In the genomic region with DNA sequence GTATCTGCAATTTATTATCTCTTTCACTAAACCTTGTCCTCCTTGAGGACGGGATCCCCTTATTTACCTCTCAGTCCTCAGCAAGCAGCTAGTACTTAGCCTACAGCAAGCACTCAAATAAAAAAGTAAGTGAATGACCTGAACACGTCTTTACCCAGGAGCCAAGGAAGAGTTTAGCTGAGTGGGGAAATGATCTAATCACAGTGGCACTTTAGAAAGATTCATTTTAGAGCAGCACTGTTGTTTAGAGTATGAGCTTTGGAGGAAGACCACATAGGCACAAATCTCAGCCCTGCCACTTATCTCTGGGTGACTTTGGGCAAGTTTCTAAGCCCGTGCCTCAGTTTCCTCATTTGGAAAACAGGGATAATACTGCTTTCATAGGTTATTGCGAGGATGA, we compare ENCODE assay signal across 10 cellular contexts. TPM values are rescaled to one million over a fixed set of nuclear protein-coding genes. Genes with fewer than 3 reads are reported as not detected.
DNase-seq lines count a peak whose midpoint lies in the region; ATAC-seq and TF ChIP-seq lines count a peak whose summit lies in the region.
"Had no signal": no experiment of that assay in that cellular context is flagged by ENCODE, and none has a peak within 500 bp of the region (broad histone marks: within the 10 kb centered on the region; RNA-seq: fewer than 3 reads in every experiment).

No MANE protein-coding gene starts in this region.

- H3K36me3 Mint-ChIP-seq in brain: peaks cover 10% of the 10 kb centered on the region
- no peaks in the 10 kb centered on the region for H3K36me3 Mint-ChIP-seq in natural killer cell

- H3K27me3 ChIP-seq in DND-41 (ENCODE audit: insufficient read depth, low read length, poor library complexity) (no peaks in the 10 kb centered on the region), Karpas-422 (ENCODE audit: low read length) (no peaks in the 10 kb centered on the region)

- H3K27ac ChIP-seq in DND-41 (ENCODE audit: low read length): no peak overlapping the region
- H3K27ac ChIP-seq in Karpas-422 (ENCODE audit: low read length): no peak overlapping the region

- intact Hi-C loops in natural killer cell (cut with micrococcal nuclease): no loop called here

- H3K27ac Mint-ChIP-seq in brain: peak overlapping the region in 4 of 5 experiments; percentile 65 to 95 (median 88)
- peak overlapping the region in 1 of 2 donors; percentile 63 for H3K27ac Mint-ChIP-seq in natural killer cell

- H3K9me3 ChIP-seq in DND-41 (ENCODE audit: insufficient read depth, low read length, severe bottlenecking) (no peaks in the 10 kb centered on the region), Karpas-422 (ENCODE audit: low read length) (no peaks in the 10 kb centered on the region)

- H3K9ac ChIP-seq in DND-41 (ENCODE audit: low read depth, low read length): peak overlapping the region; percentile 93
- H3K9ac ChIP-seq in Karpas-422 (ENCODE audit: low read length): no peak overlapping the region

- peaks cover 42% of the 10 kb centered on the region for H3K4me1 ChIP-seq in DND-41 (ENCODE audit: insufficient read depth, low read length)
- peaks cover 33% of the 10 kb centered on the region for H3K4me1 ChIP-seq in Karpas-422 (ENCODE audit: low read length)

- ATAC-seq in DND-41 (ENCODE audit: insufficient read depth, low read depth) (no peak), natural killer cell (no peak)

- DNase-seq in DND-41: no peak
- no peak for DNase-seq in Karpas-422
- no peak for DNase-seq in natural killer cell
- DNase-seq in NCI-H2081 treated with DMSO at 0.1 percent for 48 hours (lab: John Stamatoyannopoulos, UW): no peak
- no peak for DNase-seq in NCI-H510A (lab: John Stamatoyannopoulos, UW)
- DNase-seq in NCI-H1436 treated with DMSO at 0.1 percent for 48 hours (lab: John Stamatoyannopoulos, UW): no peak
- no peak for DNase-seq in effector CD8-positive, alpha-beta T cell (lab: John Stamatoyannopoulos, UW)
- DNase-seq: activated effector memory CD4-positive, alpha-beta T cell treated with anti-CD3 and anti-CD28 coated beads, Interleukin-2, amount 50 U/mL, for 16 hours; NCI-H748 treated with DMSO at 0.1 percent for 48 hours had no signal

- H3K27me3 Mint-ChIP-seq in brain (no peaks in the 10 kb centered on the region), natural killer cell (ENCODE audit: low read depth in 2 of 2) (no peaks in the 10 kb centered on the region)

- H3K4me3 ChIP-seq in DND-41 (ENCODE audit: low read depth in 1 of 2, low read length in 2 of 2) (peak overlapping the region; percentile 4 to 63; a peak in 2 of 4 replicates), Karpas-422 (ENCODE audit: low read length) (peak overlapping the region; percentile 74; the same call in 1 of the 2 replicates)

- H4K20me1 ChIP-seq in DND-41 (ENCODE audit: insufficient read depth, low read length) (peaks cover 58% of the 10 kb centered on the region), Karpas-422 (ENCODE audit: insufficient read depth, low read depth, low read length) (no peaks in the 10 kb centered on the region)

- no peak overlapping the region for H2AFZ ChIP-seq in DND-41 (ENCODE audit: low read depth, low read length)
- H2AFZ ChIP-seq in Karpas-422 (ENCODE audit: low read length): no peak overlapping the region

- H3K9me2 ChIP-seq in Karpas-422 (replicated peaks; ENCODE audit: insufficient read depth, low read length): no peaks in the 10 kb centered on the region

- peak overlapping the region; percentile 81 to 93 (median 87) for H3K4me3 Mint-ChIP-seq in brain
- peak overlapping the region; percentile 14 for H3K4me3 Mint-ChIP-seq in natural killer cell

- peaks cover 76% of the 10 kb centered on the region for H3K79me2 ChIP-seq in DND-41 (ENCODE audit: insufficient read depth, low read length)
- H3K79me2 ChIP-seq in Karpas-422 (ENCODE audit: low read length): peaks cover 71% of the 10 kb centered on the region

- H3K9me3 Mint-ChIP-seq in brain: peaks cover 0 to 5% (median 0%) of the 10 kb centered on the region in 5 experiments
- no peaks in the 10 kb centered on the region for H3K9me3 Mint-ChIP-seq in natural killer cell

- H3K4me2 ChIP-seq in DND-41 (ENCODE audit: insufficient read depth, low read length) (peak overlapping the region; percentile 93), Karpas-422 (ENCODE audit: low read depth, low read length, poor library complexity, severe bottlenecking) (peak overlapping the region; percentile 92)

- H3K4me1 Mint-ChIP-seq in brain: peaks cover 54% of the 10 kb centered on the region
- H3K4me1 Mint-ChIP-seq in natural killer cell: peaks cover 31 to 54% of the 10 kb centered on the region in 2 donors

- H3K36me3 ChIP-seq in DND-41 (ENCODE audit: insufficient read depth, low read length) (peaks cover 49% of the 10 kb centered on the region), Karpas-422 (ENCODE audit: insufficient read depth, low read length) (peaks cover 14% of the 10 kb centered on the region; the same call in 1 of the 2 replicates)

- no peak for TF ChIP-seq CTCF in DND-41 (IDR thresholded peaks at IDR 0.05; ENCODE audit: borderline replicate concordance, extremely low read depth, low read length, poor library complexity, severe bottlenecking)
- no peak for TF ChIP-seq CTCF in brain (conservative IDR thresholded peaks at IDR 0.05)
- no peak for TF ChIP-seq CTCF in natural killer cell (IDR thresholded peaks at IDR 0.05)

RNA-seq across cellular contexts. Expression of gene FAM120C, which starts 2.7 kb away (rescaled TPM):
- 11.1 and 16.6 TPM in 2 replicates for total RNA-seq in Karpas-422 (2014; rRNA removed; shearing (Covaris generic); ENCODE audit: low replicate concordance)
- polyA plus RNA-seq in brain (ENCODE audit: insufficient read depth, low read depth, low replicate concordance): 5.6 TPM
- total RNA-seq in natural killer cell: 10 to 100 TPM in 2 of 3 donors, 1 to 10 TPM in 1; 9.5 to 15.4 (median 11.8) TPM
